8 cellular contexts compared by ENCODE assay signal in the genomic region with DNA sequence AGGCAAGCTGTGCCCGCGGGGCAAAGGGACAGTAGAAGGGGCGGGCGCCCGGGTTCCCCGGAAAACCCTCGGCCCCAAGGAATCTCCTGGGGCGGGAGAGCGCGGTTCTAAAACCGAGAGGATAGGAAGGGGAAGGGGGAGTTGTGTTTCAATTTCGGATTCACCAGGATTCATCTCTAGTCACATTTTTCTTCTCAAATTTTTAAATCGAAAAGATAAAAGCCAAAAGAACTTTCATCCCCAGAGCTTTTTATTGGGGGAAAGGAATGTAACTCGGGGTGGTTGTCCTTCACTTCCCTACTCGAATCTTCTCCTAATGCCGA. TPM values are rescaled to one million over a fixed set of nuclear protein-coding genes. Genes with fewer than 3 reads are reported as not detected.
DNase-seq lines count a peak whose midpoint lies in the region; ATAC-seq and TF ChIP-seq lines count a peak whose summit lies in the region.

No MANE protein-coding gene starts in this region.

- TF ChIP-seq POLR2A in gastroesophageal sphincter (IDR thresholded peaks at IDR 0.05) (no peak), sigmoid colon (IDR thresholded peaks at IDR 0.05) (no peak)

- H3K27ac ChIP-seq in gastroesophageal sphincter (peak overlapping the region in 3 of 4 donors; percentile 77 to 89 (median 84)), sigmoid colon (peak overlapping the region; percentile 79 to 89 (median 82))

- H3K36me3 ChIP-seq in gastroesophageal sphincter (peaks cover 0 to 8% of the 10 kb centered on the region in 2 donors), sigmoid colon (peaks cover 0 to 4% (median 2%) of the 10 kb centered on the region in 4 donors)

- ATAC-seq in gastroesophageal sphincter: no peak

- DNase-seq in GM12864 (ENCODE audit: low read depth) (no peak), sigmoid colon (no peak), superior temporal gyrus (ENCODE audit: extremely low spot score) (no peak), HuH-7.5 (ENCODE audit: low spot score) (no peak), SKM-1 treated with dmso at 0.1 percent for 144 hours (lab: John Stamatoyannopoulos, UW; ENCODE audit: unreplicated experiment) (no peak)
- no peak for DNase-seq in activated CD4-positive, alpha-beta T cell treated with anti-CD3 and anti-CD28 coated beads, Interleukin-2, amount 50 U/mL, for 48 hours

- peaks cover 89% of the 10 kb centered on the region for H3K27me3 ChIP-seq in gastroesophageal sphincter
- peaks cover 7 to 46% (median 27%) of the 10 kb centered on the region in 3 donors for H3K27me3 ChIP-seq in sigmoid colon

- peak overlapping the region; percentile 48 for H3K4me3 ChIP-seq in GM12864 (ENCODE audit: low read depth, low read length)
- H3K4me3 ChIP-seq in WI38 (ENCODE audit: low read depth, low read length): peak overlapping the region; percentile 80
- peak overlapping the region; percentile 42 to 67 for H3K4me3 ChIP-seq in gastroesophageal sphincter
- peak overlapping the region; percentile 49 to 66 (median 58) for H3K4me3 ChIP-seq in sigmoid colon

- intact Hi-C loops in sigmoid colon (cut with DNase I): no loop called here

- peaks cover 0 to 63% (median 4%) of the 10 kb centered on the region in 3 donors for H3K4me1 ChIP-seq in gastroesophageal sphincter
- peaks cover 0 to 51% (median 42%) of the 10 kb centered on the region in 4 donors for H3K4me1 ChIP-seq in sigmoid colon

- no peak for TF ChIP-seq CTCF in GM12864 (IDR thresholded peaks at IDR 0.05; ENCODE audit: low read depth, low read length, missing control alignments)
- TF ChIP-seq CTCF in WI38 (IDR thresholded peaks at IDR 0.05; ENCODE audit: low read depth, low read length): no peak
- no peak for TF ChIP-seq CTCF in gastroesophageal sphincter (IDR thresholded peaks at IDR 0.05)
- no peak for TF ChIP-seq CTCF in sigmoid colon (IDR thresholded peaks at IDR 0.05)

- TF ChIP-seq EP300 in gastroesophageal sphincter (IDR thresholded peaks at IDR 0.05) (no peak), sigmoid colon (IDR thresholded peaks at IDR 0.05) (no peak)

- no peaks in the 10 kb centered on the region for H3K9me3 ChIP-seq in gastroesophageal sphincter
- no peaks in the 10 kb centered on the region for H3K9me3 ChIP-seq in sigmoid colon

- 0 to 4% methylated on average over 3 to 8 of the region's 16 CpGs for WGBS in gastroesophageal sphincter (ENCODE audit: low coverage in 1 of 2), 2 donors
- 2 to 3% methylated on average over 16 of the region's 16 CpGs for WGBS in sigmoid colon, 2 donors

RNA-seq across cellular contexts. Expression of a gene that starts 1.4 kb away (rescaled TPM):
- 10 to 100 TPM; 11.3 to 81.2 (median 26.6) TPM for total RNA-seq in gastroesophageal sphincter
- 10 to 100 TPM; 19.4 to 31.4 (median 28.0) TPM for total RNA-seq in sigmoid colon
- 10 to 100 TPM in 1 of 3 donors, 1 to 10 TPM in 2; 3.7 to 12.0 (median 8.9) TPM for polyA plus RNA-seq in sigmoid colon
